ENCODE assay signal across 1 cellular context in the genomic region with DNA sequence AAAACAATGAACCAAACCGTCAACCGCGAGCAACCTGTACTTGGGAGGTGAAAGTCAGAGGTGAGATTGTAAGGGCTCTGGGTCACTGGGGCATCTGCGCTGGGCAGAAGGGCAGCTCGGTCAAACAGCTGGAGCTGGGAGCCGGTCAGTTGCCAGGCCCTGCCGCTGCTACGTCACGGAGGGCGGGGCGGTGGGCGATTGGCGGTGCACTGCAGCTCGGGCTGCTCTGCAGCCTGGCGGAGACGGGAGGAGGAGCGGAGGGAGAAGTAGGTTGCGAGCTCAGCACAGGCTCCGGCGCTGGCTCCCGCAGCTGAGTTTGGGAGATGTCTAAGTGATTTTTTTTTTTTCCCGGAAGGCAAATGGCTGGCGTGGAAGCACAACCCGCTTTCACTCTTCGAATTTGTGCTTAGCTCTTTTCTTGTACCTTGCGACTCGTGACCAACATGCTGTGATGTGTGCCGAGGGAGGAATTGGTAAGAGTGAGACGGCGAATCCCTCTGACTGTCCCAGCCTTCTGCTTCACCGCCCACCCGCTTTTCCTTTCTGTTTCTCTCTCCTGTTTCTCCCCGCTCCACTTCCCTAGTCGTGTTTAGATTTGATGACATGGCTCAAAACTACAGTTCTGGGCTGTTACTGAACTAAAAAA.
TF ChIP-seq lines count a peak whose summit lies in the region.

A gene (plus strand): TSS at position 229 of the 646 bp plus-strand sequence. CDS start 27,266 bp downstream, outside the sequence.

TF ChIP-seq in K562, 482 proteins besides CTCF, POLR2A, EP300 and RAD21 (continued from another document and continues in another):
- TF ChIP-seq, protein P1, sequence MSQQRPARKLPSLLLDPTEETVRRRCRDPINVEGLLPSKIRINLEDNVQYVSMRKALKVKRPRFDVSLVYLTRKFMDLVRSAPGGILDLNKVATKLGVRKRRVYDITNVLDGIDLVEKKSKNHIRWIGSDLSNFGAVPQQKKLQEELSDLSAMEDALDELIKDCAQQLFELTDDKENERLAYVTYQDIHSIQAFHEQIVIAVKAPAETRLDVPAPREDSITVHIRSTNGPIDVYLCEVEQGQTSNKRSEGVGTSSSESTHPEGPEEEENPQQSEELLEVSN (IDR thresholded peaks at IDR 0.05; ENCODE audit: borderline replicate concordance in 1 of 2, extremely low read depth in 1 of 2, insufficient read depth in 1 of 2, insufficient read length in 1 of 2, low read depth in 1 of 2, low read length in 1 of 2, poor library complexity in 1 of 2, severe bottlenecking in 1 of 2): peak; percentile 62 to 85
- TF ChIP-seq, protein P2, sequence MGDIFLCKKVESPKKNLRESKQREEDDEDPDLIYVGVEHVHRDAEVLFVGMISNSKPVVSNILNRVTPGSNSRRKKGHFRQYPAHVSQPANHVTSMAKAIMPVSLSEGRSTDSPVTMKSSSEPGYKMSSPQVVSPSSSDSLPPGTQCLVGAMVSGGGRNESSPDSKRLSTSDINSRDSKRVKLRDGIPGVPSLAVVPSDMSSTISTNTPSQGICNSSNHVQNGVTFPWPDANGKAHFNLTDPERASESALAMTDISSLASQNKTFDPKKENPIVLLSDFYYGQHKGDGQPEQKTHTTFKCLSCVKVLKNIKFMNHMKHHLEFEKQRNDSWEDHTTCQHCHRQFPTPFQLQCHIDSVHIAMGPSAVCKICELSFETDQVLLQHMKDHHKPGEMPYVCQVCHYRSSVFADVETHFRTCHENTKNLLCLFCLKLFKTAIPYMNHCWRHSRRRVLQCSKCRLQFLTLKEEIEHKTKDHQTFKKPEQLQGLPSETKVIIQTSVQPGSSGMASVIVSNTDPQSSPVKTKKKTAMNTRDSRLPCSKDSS (IDR thresholded peaks at IDR 0.05; ENCODE audit: low read depth, partially characterized antibody): no peak
- TF ChIP-seq CREM (IDR thresholded peaks at IDR 0.05; ENCODE audit: low read depth) (peak; percentile 94), ZNF217 (CRISPR knock-in tag; IDR thresholded peaks at IDR 0.05) (no peak), BCOR (IDR thresholded peaks at IDR 0.05) (peak; percentile 36; the same call in 1 of the 2 replicates), NFYB (IDR thresholded peaks at IDR 0.05; ENCODE audit: extremely low read depth, insufficient read length) (no peak), POLR3G (IDR thresholded peaks at IDR 0.05; ENCODE audit: extremely low read depth, insufficient read length, insufficient replicate concordance) (no peak), BRCA1 (IDR thresholded peaks at IDR 0.05) (no peak), BRCA1 (CRISPR knock-in tag; IDR thresholded peaks at IDR 0.05) (no peak), HNRNPK (IDR thresholded peaks at IDR 0.05; ENCODE audit: low read depth, low read length, poor library complexity, severe bottlenecking) (no peak), HCFC1 (IDR thresholded peaks at IDR 0.05; ENCODE audit: low read depth, low read length) (no peak), GABPA (tag; conservative IDR thresholded peaks at IDR 0.05; ENCODE audit: low read depth) (no peak), ZNF707 (CRISPR knock-in tag; conservative IDR thresholded peaks at IDR 0.05) (no peak), STAG1 (CRISPR knock-in tag; IDR thresholded peaks at IDR 0.05; ENCODE audit: borderline replicate concordance) (no peak), GTF2A2 (tag; IDR thresholded peaks at IDR 0.05) (no peak), PTRF (tag; IDR thresholded peaks at IDR 0.05) (no peak), ZKSCAN3 (CRISPR knock-in tag; IDR thresholded peaks at IDR 0.05) (no peak), ZNF174 (CRISPR knock-in tag; IDR thresholded peaks at IDR 0.05) (no peak), OTX1 (CRISPR knock-in tag; IDR thresholded peaks at IDR 0.05) (no peak), FOXA3 (CRISPR knock-in tag; conservative IDR thresholded peaks at IDR 0.05 in 1 of 2, IDR thresholded peaks at IDR 0.05 in 1 of 2) (no peak), RNF2 (IDR thresholded peaks at IDR 0.05) (no peak), SAFB2 (IDR thresholded peaks at IDR 0.05; ENCODE audit: borderline replicate concordance, low read depth, low read length, severe bottlenecking) (no peak), MCM7 (IDR thresholded peaks at IDR 0.05) (no peak), SMC3 (conservative IDR thresholded peaks at IDR 0.05; ENCODE audit: insufficient read depth, low read depth, low read length) (no peak), TBL1XR1 (IDR thresholded peaks at IDR 0.05; ENCODE audit: low read length in 2 of 2) (no peak), SIN3B (IDR thresholded peaks at IDR 0.05; ENCODE audit: low read depth) (no peak), ZBTB8A (IDR thresholded peaks at IDR 0.05; ENCODE audit: partially characterized antibody) (no peak), NUFIP1 (IDR thresholded peaks at IDR 0.05; ENCODE audit: partially characterized antibody) (no peak), NR4A1 (CRISPR knock-in tag; IDR thresholded peaks at IDR 0.05) (no peak), NR4A1 (tag; IDR thresholded peaks at IDR 0.05) (no peak), TBP (optimal IDR thresholded peaks at IDR 0.05; ENCODE audit: low read depth, low read length) (peak; percentile 16), ZC3H4 (CRISPR knock-in tag; IDR thresholded peaks at IDR 0.05; ENCODE audit: borderline replicate concordance) (no peak)
- TF ChIP-seq, protein P3, sequence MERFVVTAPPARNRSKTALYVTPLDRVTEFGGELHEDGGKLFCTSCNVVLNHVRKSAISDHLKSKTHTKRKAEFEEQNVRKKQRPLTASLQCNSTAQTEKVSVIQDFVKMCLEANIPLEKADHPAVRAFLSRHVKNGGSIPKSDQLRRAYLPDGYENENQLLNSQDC (CRISPR knock-in tag; IDR thresholded peaks at IDR 0.05): no peak
- TF ChIP-seq, protein P4, sequence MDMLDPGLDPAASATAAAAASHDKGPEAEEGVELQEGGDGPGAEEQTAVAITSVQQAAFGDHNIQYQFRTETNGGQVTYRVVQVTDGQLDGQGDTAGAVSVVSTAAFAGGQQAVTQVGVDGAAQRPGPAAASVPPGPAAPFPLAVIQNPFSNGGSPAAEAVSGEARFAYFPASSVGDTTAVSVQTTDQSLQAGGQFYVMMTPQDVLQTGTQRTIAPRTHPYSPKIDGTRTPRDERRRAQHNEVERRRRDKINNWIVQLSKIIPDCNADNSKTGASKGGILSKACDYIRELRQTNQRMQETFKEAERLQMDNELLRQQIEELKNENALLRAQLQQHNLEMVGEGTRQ (CRISPR knock-in tag; IDR thresholded peaks at IDR 0.05): no peak
- TF ChIP-seq, protein P5, sequence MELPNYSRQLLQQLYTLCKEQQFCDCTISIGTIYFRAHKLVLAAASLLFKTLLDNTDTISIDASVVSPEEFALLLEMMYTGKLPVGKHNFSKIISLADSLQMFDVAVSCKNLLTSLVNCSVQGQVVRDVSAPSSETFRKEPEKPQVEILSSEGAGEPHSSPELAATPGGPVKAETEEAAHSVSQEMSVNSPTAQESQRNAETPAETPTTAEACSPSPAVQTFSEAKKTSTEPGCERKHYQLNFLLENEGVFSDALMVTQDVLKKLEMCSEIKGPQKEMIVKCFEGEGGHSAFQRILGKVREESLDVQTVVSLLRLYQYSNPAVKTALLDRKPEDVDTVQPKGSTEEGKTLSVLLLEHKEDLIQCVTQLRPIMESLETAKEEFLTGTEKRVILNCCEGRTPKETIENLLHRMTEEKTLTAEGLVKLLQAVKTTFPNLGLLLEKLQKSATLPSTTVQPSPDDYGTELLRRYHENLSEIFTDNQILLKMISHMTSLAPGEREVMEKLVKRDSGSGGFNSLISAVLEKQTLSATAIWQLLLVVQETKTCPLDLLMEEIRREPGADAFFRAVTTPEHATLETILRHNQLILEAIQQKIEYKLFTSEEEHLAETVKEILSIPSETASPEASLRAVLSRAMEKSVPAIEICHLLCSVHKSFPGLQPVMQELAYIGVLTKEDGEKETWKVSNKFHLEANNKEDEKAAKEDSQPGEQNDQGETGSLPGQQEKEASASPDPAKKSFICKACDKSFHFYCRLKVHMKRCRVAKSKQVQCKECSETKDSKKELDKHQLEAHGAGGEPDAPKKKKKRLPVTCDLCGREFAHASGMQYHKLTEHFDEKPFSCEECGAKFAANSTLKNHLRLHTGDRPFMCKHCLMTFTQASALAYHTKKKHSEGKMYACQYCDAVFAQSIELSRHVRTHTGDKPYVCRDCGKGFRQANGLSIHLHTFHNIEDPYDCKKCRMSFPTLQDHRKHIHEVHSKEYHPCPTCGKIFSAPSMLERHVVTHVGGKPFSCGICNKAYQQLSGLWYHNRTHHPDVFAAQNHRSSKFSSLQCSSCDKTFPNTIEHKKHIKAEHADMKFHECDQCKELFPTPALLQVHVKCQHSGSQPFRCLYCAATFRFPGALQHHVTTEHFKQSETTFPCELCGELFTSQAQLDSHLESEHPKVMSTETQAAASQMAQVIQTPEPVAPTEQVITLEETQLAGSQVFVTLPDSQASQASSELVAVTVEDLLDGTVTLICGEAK (IDR thresholded peaks at IDR 0.05): peak; percentile 21; the same call in 1 of the 2 replicates
- TF ChIP-seq, protein P5 (CRISPR knock-in tag; IDR thresholded peaks at IDR 0.05): no peak
- TF ChIP-seq, protein P6, sequence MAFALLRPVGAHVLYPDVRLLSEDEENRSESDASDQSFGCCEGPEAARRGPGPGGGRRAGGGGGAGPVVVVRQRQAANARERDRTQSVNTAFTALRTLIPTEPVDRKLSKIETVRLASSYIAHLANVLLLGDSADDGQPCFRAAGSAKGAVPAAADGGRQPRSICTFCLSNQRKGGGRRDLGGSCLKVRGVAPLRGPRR (CRISPR knock-in tag; IDR thresholded peaks at IDR 0.05): no peak
- TF ChIP-seq, protein P7, sequence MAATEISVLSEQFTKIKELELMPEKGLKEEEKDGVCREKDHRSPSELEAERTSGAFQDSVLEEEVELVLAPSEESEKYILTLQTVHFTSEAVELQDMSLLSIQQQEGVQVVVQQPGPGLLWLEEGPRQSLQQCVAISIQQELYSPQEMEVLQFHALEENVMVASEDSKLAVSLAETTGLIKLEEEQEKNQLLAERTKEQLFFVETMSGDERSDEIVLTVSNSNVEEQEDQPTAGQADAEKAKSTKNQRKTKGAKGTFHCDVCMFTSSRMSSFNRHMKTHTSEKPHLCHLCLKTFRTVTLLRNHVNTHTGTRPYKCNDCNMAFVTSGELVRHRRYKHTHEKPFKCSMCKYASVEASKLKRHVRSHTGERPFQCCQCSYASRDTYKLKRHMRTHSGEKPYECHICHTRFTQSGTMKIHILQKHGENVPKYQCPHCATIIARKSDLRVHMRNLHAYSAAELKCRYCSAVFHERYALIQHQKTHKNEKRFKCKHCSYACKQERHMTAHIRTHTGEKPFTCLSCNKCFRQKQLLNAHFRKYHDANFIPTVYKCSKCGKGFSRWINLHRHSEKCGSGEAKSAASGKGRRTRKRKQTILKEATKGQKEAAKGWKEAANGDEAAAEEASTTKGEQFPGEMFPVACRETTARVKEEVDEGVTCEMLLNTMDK (IDR thresholded peaks at IDR 0.05; ENCODE audit: borderline replicate concordance, insufficient read depth, low read depth, low read length, poor library complexity, severe bottlenecking): no peak
- TF ChIP-seq, protein P8, sequence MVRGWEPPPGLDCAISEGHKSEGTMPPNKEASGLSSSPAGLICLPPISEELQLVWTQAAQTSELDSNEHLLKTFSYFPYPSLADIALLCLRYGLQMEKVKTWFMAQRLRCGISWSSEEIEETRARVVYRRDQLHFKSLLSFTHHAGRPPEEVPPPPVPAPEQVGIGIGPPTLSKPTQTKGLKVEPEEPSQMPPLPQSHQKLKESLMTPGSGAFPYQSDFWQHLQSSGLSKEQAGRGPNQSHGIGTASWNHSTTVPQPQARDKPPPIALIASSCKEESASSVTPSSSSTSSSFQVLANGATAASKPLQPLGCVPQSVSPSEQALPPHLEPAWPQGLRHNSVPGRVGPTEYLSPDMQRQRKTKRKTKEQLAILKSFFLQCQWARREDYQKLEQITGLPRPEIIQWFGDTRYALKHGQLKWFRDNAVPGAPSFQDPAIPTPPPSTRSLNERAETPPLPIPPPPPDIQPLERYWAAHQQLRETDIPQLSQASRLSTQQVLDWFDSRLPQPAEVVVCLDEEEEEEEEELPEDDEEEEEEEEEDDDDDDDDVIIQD (CRISPR knock-in tag; IDR thresholded peaks at IDR 0.05): no peak
- TF ChIP-seq, protein P9, sequence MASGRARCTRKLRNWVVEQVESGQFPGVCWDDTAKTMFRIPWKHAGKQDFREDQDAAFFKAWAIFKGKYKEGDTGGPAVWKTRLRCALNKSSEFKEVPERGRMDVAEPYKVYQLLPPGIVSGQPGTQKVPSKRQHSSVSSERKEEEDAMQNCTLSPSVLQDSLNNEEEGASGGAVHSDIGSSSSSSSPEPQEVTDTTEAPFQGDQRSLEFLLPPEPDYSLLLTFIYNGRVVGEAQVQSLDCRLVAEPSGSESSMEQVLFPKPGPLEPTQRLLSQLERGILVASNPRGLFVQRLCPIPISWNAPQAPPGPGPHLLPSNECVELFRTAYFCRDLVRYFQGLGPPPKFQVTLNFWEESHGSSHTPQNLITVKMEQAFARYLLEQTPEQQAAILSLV (tag; IDR thresholded peaks at IDR 0.05): no peak
- TF ChIP-seq, protein P10, sequence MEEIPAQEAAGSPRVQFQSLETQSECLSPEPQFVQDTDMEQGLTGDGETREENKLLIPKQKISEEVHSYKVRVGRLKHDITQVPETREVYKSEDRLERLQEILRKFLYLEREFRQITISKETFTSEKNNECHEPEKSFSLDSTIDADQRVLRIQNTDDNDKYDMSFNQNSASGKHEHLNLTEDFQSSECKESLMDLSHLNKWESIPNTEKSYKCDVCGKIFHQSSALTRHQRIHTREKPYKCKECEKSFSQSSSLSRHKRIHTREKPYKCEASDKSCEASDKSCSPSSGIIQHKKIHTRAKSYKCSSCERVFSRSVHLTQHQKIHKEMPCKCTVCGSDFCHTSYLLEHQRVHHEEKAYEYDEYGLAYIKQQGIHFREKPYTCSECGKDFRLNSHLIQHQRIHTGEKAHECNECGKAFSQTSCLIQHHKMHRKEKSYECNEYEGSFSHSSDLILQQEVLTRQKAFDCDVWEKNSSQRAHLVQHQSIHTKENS (CRISPR knock-in tag; IDR thresholded peaks at IDR 0.05): no peak
